Comparison of ENCODE assay signal across 2 cellular contexts in the genomic region with DNA sequence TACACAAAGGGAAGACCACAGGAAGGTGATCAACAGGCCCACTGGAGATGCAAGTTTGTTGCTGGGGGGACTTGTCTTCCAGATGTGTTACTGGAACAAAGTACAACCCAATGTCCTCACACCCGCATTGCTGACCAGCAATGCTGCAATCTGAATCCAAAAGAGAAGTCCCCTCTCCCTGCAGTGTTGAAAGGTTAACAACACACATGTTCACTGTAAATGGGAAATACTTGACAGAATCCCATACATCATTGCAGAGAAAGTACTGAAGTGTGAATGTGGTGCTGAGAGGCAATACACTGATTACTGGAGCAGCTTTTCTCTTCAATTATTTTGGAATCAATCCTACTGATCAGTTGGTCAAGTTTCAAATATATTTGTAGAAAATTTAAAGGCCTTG.
TF ChIP-seq lines count a peak whose summit lies in the region.

No MANE protein-coding gene starts in this region.

TF ChIP-seq in GM23338, 12 proteins besides CTCF, POLR2A, EP300 and RAD21 (continues in another document):
- TF ChIP-seq EZH2phosphoT487 (IDR thresholded peaks at IDR 0.05; ENCODE audit: unreplicated experiment) (no peak), STAT1 (IDR thresholded peaks at IDR 0.05; ENCODE audit: unreplicated experiment) (no peak), ZNF331 (CRISPR knock-in tag; IDR thresholded peaks at IDR 0.05; ENCODE audit: low read depth) (no peak), CREB1 (CRISPR knock-in tag; IDR thresholded peaks at IDR 0.05; ENCODE audit: low read depth) (no peak), NANOG (IDR thresholded peaks at IDR 0.05; ENCODE audit: borderline replicate concordance) (no peak), JUNB (IDR thresholded peaks at IDR 0.05; ENCODE audit: unreplicated experiment) (no peak), POLR2AphosphoS5 (IDR thresholded peaks at IDR 0.05; ENCODE audit: low read depth) (no peak), ETS1 (IDR thresholded peaks at IDR 0.05) (no peak), ZNF462 (CRISPR knock-in tag; IDR thresholded peaks at IDR 0.05) (no peak)
- TF ChIP-seq, protein P1, sequence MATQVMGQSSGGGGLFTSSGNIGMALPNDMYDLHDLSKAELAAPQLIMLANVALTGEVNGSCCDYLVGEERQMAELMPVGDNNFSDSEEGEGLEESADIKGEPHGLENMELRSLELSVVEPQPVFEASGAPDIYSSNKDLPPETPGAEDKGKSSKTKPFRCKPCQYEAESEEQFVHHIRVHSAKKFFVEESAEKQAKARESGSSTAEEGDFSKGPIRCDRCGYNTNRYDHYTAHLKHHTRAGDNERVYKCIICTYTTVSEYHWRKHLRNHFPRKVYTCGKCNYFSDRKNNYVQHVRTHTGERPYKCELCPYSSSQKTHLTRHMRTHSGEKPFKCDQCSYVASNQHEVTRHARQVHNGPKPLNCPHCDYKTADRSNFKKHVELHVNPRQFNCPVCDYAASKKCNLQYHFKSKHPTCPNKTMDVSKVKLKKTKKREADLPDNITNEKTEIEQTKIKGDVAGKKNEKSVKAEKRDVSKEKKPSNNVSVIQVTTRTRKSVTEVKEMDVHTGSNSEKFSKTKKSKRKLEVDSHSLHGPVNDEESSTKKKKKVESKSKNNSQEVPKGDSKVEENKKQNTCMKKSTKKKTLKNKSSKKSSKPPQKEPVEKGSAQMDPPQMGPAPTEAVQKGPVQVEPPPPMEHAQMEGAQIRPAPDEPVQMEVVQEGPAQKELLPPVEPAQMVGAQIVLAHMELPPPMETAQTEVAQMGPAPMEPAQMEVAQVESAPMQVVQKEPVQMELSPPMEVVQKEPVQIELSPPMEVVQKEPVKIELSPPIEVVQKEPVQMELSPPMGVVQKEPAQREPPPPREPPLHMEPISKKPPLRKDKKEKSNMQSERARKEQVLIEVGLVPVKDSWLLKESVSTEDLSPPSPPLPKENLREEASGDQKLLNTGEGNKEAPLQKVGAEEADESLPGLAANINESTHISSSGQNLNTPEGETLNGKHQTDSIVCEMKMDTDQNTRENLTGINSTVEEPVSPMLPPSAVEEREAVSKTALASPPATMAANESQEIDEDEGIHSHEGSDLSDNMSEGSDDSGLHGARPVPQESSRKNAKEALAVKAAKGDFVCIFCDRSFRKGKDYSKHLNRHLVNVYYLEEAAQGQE (IDR thresholded peaks at IDR 0.05; ENCODE audit: unreplicated experiment): no peak

TF ChIP-seq in H1, 55 proteins besides CTCF, POLR2A, EP300 and RAD21:
- TF ChIP-seq BRCA1 (IDR thresholded peaks at IDR 0.05; ENCODE audit: low read depth, low read length): no peak
- no peak for TF ChIP-seq ASH2L (IDR thresholded peaks at IDR 0.05; ENCODE audit: low read length)
